Comparison of ENCODE assay signal across 19 cellular contexts in the genomic region with DNA sequence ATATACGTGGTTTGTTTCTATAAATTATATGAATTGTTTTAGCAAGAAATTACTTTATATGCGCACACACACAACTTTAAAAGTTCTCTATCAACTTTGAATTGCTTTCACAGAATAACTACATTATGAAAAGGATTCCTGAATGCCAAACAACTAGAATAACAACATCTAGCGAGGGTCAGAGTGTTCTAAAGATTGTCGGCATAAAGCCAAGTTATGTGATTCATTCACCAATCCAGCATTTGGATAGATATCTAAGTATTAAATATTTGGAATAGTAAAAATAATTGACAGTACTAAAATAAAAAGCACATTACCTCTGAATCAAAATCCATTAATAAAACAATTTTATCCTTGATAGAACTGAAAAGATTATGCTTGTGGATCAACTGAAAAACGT.
"Had no signal": no experiment of that assay in that cellular context is flagged by ENCODE, and none has a peak within 500 bp of the region (broad histone marks: within the 10 kb centered on the region; RNA-seq: fewer than 3 reads in every experiment).

No MANE protein-coding gene starts in this region.

- H3K4me3 ChIP-seq: spleen, thoracic aorta, upper lobe of left lung had no signal

- ATAC-seq: activated CD8-positive, alpha-beta memory T cell treated with anti-CD3 and anti-CD28 coated beads, Interleukin-2, amount 10 ng/mL, durations not matched to agents 7 days and 5 days; natural killer cell treated with Interleukin-12 subunit alpha and Interleukin-12 subunit beta and Interleukin-15 and Interleukin-18, amount 100 ng/mL, for 72 hours; sciatic nerve; stimulated activated memory B cell treated with anti-CD40 and anti-IgM and Interleukin-4, amounts not matched to agents 10 μg/mL and 1 μg/mL and 100 μg/mL, for 72 hours had no signal

- DNase-seq: activated CD4-positive, alpha-beta memory T cell treated with anti-CD3 and anti-CD28 coated beads, Interleukin-2, amount 10 ng/mL, durations not matched to agents 7 days and 5 days; activated CD4-positive, alpha-beta T cell treated with anti-CD3 and anti-CD28 coated beads for 48 hours; activated CD4-positive, CD25-positive, alpha-beta regulatory T cell; activated CD8-positive, alpha-beta memory T cell treated with anti-CD3 and anti-CD28 coated beads, Interleukin-2, amount 10 ng/mL, durations not matched to agents 7 days and 5 days; activated naive CD4-positive, alpha-beta T cell; activated naive CD8-positive, alpha-beta T cell treated with anti-CD3 and anti-CD28 coated beads for 36 hours; amniotic stem cell; cortex of kidney; effector CD8-positive, alpha-beta T cell; immature natural killer cell; spleen; stimulated activated CD4-positive, alpha-beta T cell treated with anti-CD3 and anti-CD28 coated beads, Interleukin-4, amount 100 ng/mL, for 4 hours; T-helper 1 cell; T-helper 9 cell; upper lobe of left lung had no signal
